ENCODE assay signal across 1 cellular context in genomic region chrX:46580613-46581012, GRCh38.
TF ChIP-seq lines count a peak whose summit lies in the region.

No MANE protein-coding gene starts in this region.

TF ChIP-seq in GM12878, 131 proteins besides CTCF, POLR2A, EP300 and RAD21 (continued from another document):
- TF ChIP-seq SREBF2 (IDR thresholded peaks at IDR 0.05; ENCODE audit: low read length) (no peak), SREBF1 (IDR thresholded peaks at IDR 0.05; ENCODE audit: low read length) (no peak), POU2F2 (IDR thresholded peaks at IDR 0.05; ENCODE audit: borderline replicate concordance, low read depth, low read length) (no peak), MLLT1 (IDR thresholded peaks at IDR 0.05) (no peak), IRF4 (IDR thresholded peaks at IDR 0.05; ENCODE audit: low read depth, low read length) (peak; percentile 65; the same call in 1 of the 2 replicates), FOS (IDR thresholded peaks at IDR 0.05; ENCODE audit: borderline replicate concordance, extremely low read depth, insufficient read length) (no peak)
- TF ChIP-seq, protein P1, sequence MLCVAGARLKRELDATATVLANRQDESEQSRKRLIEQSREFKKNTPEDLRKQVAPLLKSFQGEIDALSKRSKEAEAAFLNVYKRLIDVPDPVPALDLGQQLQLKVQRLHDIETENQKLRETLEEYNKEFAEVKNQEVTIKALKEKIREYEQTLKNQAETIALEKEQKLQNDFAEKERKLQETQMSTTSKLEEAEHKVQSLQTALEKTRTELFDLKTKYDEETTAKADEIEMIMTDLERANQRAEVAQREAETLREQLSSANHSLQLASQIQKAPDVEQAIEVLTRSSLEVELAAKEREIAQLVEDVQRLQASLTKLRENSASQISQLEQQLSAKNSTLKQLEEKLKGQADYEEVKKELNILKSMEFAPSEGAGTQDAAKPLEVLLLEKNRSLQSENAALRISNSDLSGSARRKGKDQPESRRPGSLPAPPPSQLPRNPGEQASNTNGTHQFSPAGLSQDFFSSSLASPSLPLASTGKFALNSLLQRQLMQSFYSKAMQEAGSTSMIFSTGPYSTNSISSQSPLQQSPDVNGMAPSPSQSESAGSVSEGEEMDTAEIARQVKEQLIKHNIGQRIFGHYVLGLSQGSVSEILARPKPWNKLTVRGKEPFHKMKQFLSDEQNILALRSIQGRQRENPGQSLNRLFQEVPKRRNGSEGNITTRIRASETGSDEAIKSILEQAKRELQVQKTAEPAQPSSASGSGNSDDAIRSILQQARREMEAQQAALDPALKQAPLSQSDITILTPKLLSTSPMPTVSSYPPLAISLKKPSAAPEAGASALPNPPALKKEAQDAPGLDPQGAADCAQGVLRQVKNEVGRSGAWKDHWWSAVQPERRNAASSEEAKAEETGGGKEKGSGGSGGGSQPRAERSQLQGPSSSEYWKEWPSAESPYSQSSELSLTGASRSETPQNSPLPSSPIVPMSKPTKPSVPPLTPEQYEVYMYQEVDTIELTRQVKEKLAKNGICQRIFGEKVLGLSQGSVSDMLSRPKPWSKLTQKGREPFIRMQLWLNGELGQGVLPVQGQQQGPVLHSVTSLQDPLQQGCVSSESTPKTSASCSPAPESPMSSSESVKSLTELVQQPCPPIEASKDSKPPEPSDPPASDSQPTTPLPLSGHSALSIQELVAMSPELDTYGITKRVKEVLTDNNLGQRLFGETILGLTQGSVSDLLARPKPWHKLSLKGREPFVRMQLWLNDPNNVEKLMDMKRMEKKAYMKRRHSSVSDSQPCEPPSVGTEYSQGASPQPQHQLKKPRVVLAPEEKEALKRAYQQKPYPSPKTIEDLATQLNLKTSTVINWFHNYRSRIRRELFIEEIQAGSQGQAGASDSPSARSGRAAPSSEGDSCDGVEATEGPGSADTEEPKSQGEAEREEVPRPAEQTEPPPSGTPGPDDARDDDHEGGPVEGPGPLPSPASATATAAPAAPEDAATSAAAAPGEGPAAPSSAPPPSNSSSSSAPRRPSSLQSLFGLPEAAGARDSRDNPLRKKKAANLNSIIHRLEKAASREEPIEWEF (IDR thresholded peaks at IDR 0.05; ENCODE audit: insufficient replicate concordance, low read depth, low read length) = no peak
TF ChIP-seq in GM12878: peak in this region for 16.
